ENCODE assay signal across 32 cellular contexts in genomic region chr12:19719650-19720049, GRCh38.
"Had no signal": no experiment of that assay in that cellular context is flagged by ENCODE, and none has a peak within 500 bp of the region (broad histone marks: within the 10 kb centered on the region; RNA-seq: fewer than 3 reads in every experiment).

No MANE protein-coding gene starts in this region.

- H3K27me3 Mint-ChIP-seq: activated B cell treated with CpG ODN at 0.5 μM for 24 hours; activated CD8-positive, alpha-beta T cell treated with anti-CD3 and anti-CD28 coated beads for 36 hours; activated naive CD8-positive, alpha-beta T cell; activated T-helper 17 cell treated with anti-CD3 and anti-CD28 coated beads, Interleukin-2, amount 50 U/mL, for 72 hours had no signal

- H3K27ac ChIP-seq: adrenal gland, body of pancreas, esophagus muscularis mucosa, gastroesophageal sphincter, heart right ventricle, hepatocyte, WERI-Rb-1 had no signal

- ATAC-seq: activated CD4-positive, CD25-positive, alpha-beta regulatory T cell treated with anti-CD3 and anti-CD28 coated beads, Interleukin-2, amount 50 U/mL, for 24 hours; activated CD8-positive, alpha-beta T cell treated with anti-CD3 and anti-CD28 coated beads for 36 hours; activated T-cell treated with anti-CD3 and anti-CD28 coated beads, Interleukin-2, amount 50 U/mL, for 4 hours; activated T-helper 17 cell treated with anti-CD3 and anti-CD28 coated beads, Interleukin-2, amount 50 U/mL, for 72 hours; body of pancreas; effector memory CD8-positive, alpha-beta T cell; gastroesophageal sphincter; heart right ventricle had no signal

- H3K4me1 Mint-ChIP-seq: activated B cell treated with CpG ODN at 0.5 μM for 24 hours; activated T-helper 17 cell treated with anti-CD3 and anti-CD28 coated beads, Interleukin-2, amount 50 U/mL, for 72 hours had no signal

- H3K9me3 Mint-ChIP-seq: activated T-helper 17 cell treated with anti-CD3 and anti-CD28 coated beads, Interleukin-2, amount 50 U/mL, for 72 hours; effector memory CD8-positive, alpha-beta T cell had no signal

- H3K36me3 ChIP-seq: adrenal gland, esophagus muscularis mucosa, gastroesophageal sphincter, heart right ventricle, WERI-Rb-1 had no signal

- H3K4me3 Mint-ChIP-seq: activated B cell treated with CpG ODN at 0.5 μM for 24 hours; activated CD8-positive, alpha-beta T cell treated with anti-CD3 and anti-CD28 coated beads for 36 hours; activated naive CD8-positive, alpha-beta T cell; activated T-cell treated with anti-CD3 and anti-CD28 coated beads, Interleukin-2, amount 50 U/mL, for 4 hours; activated T-helper 17 cell treated with anti-CD3 and anti-CD28 coated beads, Interleukin-2, amount 50 U/mL, for 72 hours; effector memory CD8-positive, alpha-beta T cell; T-helper 2 cell treated with Interferon-gamma antibody and Interleukin-4, amounts not matched to agents 5 μg/mL and 100 μg/mL, for 36 hours had no signal

- DNase-seq: activated B cell treated with CpG ODN at 0.5 μM for 24 hours; activated CD4-positive, alpha-beta T cell treated with anti-CD3 and anti-CD28 coated beads for 48 hours; activated CD4-positive, alpha-beta T cell treated with anti-CD3 and anti-CD28 coated beads, Interleukin-2, amount 50 U/mL, for 1 hour; activated CD4-positive, alpha-beta T cell treated with anti-CD3 and anti-CD28 coated beads, Interleukin-2, amount 50 U/mL, for 48 hours; activated CD8-positive, alpha-beta memory T cell treated with anti-CD3 and anti-CD28 coated beads for 24 hours; activated CD8-positive, alpha-beta T cell treated with anti-CD3 and anti-CD28 coated beads for 36 hours; activated effector memory CD4-positive, alpha-beta T cell treated with Interleukin-2 at 50 U/mL for 16 hours; activated gamma-delta T cell treated with Interleukin-2 at 50 U/mL for 16 hours; activated naive CD4-positive, alpha-beta T cell treated with anti-CD3 and anti-CD28 coated beads, Interleukin-2, amount 50 U/mL, for 16 hours; activated naive CD4-positive, alpha-beta T cell treated with Interleukin-2 at 50 U/mL for 16 hours; activated T-cell treated with anti-CD3 and anti-CD28 coated beads, Interleukin-2, amount 50 U/mL, for 4 hours; adrenal gland; amygdala; aorta; body of pancreas; caudate nucleus; cortex of kidney; dermis blood vessel endothelial cell; effector CD4-positive, alpha-beta T cell; effector memory CD8-positive, alpha-beta T cell; erythroblast; foreskin melanocyte; heart right ventricle; T1000; WERI-Rb-1 had no signal

- H3K27ac Mint-ChIP-seq: activated B cell treated with CpG ODN at 0.5 μM for 24 hours; activated CD8-positive, alpha-beta T cell treated with anti-CD3 and anti-CD28 coated beads for 36 hours; activated naive CD8-positive, alpha-beta T cell; activated T-helper 17 cell treated with anti-CD3 and anti-CD28 coated beads, Interleukin-2, amount 50 U/mL, for 72 hours; effector memory CD8-positive, alpha-beta T cell; T-helper 2 cell treated with Interferon-gamma antibody and Interleukin-4, amounts not matched to agents 5 μg/mL and 100 μg/mL, for 36 hours had no signal

- H3K4me3 ChIP-seq: adrenal gland, body of pancreas, esophagus muscularis mucosa, gastroesophageal sphincter, heart right ventricle, hepatocyte had no signal

- H3K9me3 ChIP-seq: adrenal gland, body of pancreas, esophagus muscularis mucosa, gastroesophageal sphincter, heart right ventricle had no signal

- H3K27me3 ChIP-seq: adrenal gland, body of pancreas, esophagus muscularis mucosa, gastroesophageal sphincter, heart right ventricle, hepatocyte had no signal

- H3K4me1 ChIP-seq: adrenal gland, body of pancreas, esophagus muscularis mucosa, gastroesophageal sphincter had no signal
